ENCODE assay signal across 1 cellular context in the genomic region with DNA sequence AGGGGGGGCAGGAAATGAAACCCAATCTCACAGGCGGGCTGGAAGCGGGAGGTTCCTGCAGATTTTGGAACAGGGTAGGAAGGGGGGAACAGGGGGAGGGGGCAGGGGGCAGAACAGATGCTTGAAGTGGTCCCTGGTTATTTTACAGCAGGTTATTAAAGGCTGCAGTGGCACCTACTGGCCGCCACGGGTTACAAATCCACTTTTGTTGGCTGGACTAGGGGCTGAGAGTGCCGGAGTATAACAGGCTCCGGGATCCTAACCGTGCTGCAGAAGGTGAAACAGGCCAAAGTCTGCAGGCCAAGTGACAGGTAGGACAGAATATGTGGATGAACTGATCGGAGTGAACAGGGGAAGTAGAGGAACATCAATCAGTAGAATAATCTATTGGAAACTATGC.
TF ChIP-seq lines count a peak whose summit lies in the region.

No MANE protein-coding gene starts in this region.

TF ChIP-seq in IMR-90, 13 proteins besides CTCF, POLR2A, EP300 and RAD21:
- TF ChIP-seq FOS (IDR thresholded peaks at IDR 0.05; ENCODE audit: low read depth, low read length): no peak
- peak; percentile 21; the same call in 1 of the 2 replicates for TF ChIP-seq SMC3 (IDR thresholded peaks at IDR 0.05; ENCODE audit: low read depth, low read length)
- TF ChIP-seq, protein P1, sequence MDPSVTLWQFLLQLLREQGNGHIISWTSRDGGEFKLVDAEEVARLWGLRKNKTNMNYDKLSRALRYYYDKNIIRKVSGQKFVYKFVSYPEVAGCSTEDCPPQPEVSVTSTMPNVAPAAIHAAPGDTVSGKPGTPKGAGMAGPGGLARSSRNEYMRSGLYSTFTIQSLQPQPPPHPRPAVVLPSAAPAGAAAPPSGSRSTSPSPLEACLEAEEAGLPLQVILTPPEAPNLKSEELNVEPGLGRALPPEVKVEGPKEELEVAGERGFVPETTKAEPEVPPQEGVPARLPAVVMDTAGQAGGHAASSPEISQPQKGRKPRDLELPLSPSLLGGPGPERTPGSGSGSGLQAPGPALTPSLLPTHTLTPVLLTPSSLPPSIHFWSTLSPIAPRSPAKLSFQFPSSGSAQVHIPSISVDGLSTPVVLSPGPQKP (IDR thresholded peaks at IDR 0.05; ENCODE audit: borderline replicate concordance, low read depth, low read length): no peak
- no peak for TF ChIP-seq BHLHE40 (IDR thresholded peaks at IDR 0.05; ENCODE audit: low read depth, low read length)
